In the genomic region with DNA sequence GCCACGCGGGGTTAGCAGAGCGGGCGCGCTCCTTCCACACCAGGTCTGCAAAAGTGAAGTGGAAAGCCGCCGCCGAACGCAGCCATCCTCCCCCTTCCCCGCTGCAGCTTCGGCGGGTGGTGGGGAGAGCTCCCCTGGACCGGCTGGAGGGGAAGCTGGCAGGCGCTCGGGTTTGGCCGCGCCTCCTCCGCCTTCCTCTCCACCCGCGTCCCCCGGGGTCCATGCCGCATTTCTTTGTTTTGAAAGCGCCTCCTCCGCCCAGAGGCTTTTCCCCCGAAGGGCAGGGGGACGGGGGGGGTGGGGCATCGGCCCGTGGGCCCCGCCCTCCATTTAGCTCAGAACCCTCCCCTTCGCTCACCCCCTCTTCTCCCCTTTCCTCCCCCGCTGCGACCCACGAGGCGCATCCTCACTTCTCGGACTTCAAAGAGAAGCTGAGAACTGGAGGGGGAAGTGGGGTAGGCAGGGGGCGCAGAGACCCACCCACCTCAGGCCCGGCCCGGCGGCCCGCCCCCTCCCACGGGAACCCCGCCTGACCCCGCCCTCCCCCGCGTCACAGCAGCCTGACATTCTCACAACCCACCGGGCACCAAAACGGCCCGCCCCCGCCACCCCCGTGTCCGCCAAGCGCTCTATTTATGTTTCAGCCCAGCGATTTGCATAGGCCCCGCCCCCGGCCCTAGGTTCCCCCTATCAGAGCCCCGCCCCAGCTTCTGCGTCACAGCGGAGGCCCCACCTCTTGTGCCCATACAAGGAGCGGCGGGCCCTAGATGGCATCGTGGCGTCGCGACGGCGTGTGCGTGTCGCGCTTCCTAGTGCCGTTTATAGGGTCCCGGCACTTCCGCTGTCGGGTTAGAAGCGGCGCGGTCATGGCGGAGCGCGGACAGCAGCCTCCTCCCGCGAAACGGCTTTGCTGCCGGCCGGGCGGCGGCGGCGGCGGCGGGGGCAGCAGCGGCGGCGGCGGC, we compare ENCODE assay signal across 8 cellular contexts. TPM values are rescaled to one million over a fixed set of nuclear protein-coding genes. Genes with fewer than 3 reads are reported as not detected.
DNase-seq lines count a peak whose midpoint lies in the region; ATAC-seq and TF ChIP-seq lines count a peak whose summit lies in the region.

A gene (plus strand): TSS at position 852 of the 962 bp plus-strand sequence. CDS start 15 bp downstream, at position 867.

- no peaks in the 10 kb centered on the region for H3K27me3 ChIP-seq in IMR-90 (ENCODE audit: control insufficient read depth, insufficient read depth, low read length)
- H3K27me3 ChIP-seq in mucosa of rectum (ENCODE audit: control insufficient read depth in 2 of 2, insufficient read depth in 2 of 2, low read length in 2 of 2): no peaks in the 10 kb centered on the region

- TF ChIP-seq POLR2A in IMR-90 (IDR thresholded peaks at IDR 0.05; ENCODE audit: low read depth, low read length) (peak; percentile 98), erythroblast (IDR thresholded peaks at IDR 0.05; ENCODE audit: low read length) (no peak)

- H4K91ac ChIP-seq in IMR-90 (ENCODE audit: insufficient read depth, low read depth, low read length): peak within 1 kb of the TSS; percentile 4; the same call in 1 of the 2 replicates

- in situ Hi-C loops in IMR-90 (cut with MboI; ENCODE audit: low sequenced_read_pairs): loop anchor here (25.0 kb wide), 1 partner anchor 481 kb away; no protein-coding TSS in a partner anchor

- H3K23ac ChIP-seq in IMR-90 (ENCODE audit: low read depth, low read length): peak within 1 kb of the TSS; percentile 46; the same call in 1 of the 2 replicates

- POLR2A ChIA-PET in IMR-90 (lab: Charles Lee; ENCODE audit: unreplicated experiment): interaction anchor here (0.5 to 1.2 kb wide), 5 partner anchors 30 to 431 kb away, joined by 3 to 5 read pairs (median 3); no protein-coding TSS in a partner anchor

- H4K20me1 ChIP-seq in IMR-90 (ENCODE audit: insufficient read depth, low read length): peaks cover 42% of the 10 kb centered on the region

- no peak within 1 kb of the TSS for H2BK20ac ChIP-seq in IMR-90 (ENCODE audit: low read depth, low read length)

- H3K9me3 Mint-ChIP-seq in activated T-cell treated with anti-CD3 and anti-CD28 coated beads, Interleukin-2, amount 50 U/mL, for 24 hours: no peaks in the 10 kb centered on the region

- CTCF ChIA-PET in IMR-90 (lab: Yijun Ruan, JAX): interaction anchor here (0.5 to 1.5 kb wide), 7 partner anchors 15 to 855 kb away, joined by 3 to 7 read pairs (median 4); no protein-coding TSS in a partner anchor

- H3K9ac ChIP-seq in IMR-90 (ENCODE audit: low read depth, low read length) (peak within 1 kb of the TSS; percentile 91), mucosa of rectum (ENCODE audit: low read depth in 1 of 2, low read length in 2 of 2) (peak within 1 kb of the TSS; percentile 90 to 92)

- H4K8ac ChIP-seq in IMR-90 (ENCODE audit: low read depth in 2 of 2, low read length in 2 of 2): peak within 1 kb of the TSS in 1 of 2 experiments; percentile 47; a peak in 1 of 4 replicates

- peaks cover 11% of the 10 kb centered on the region for H3K36me3 Mint-ChIP-seq in activated T-cell treated with anti-CD3 and anti-CD28 coated beads, Interleukin-2, amount 50 U/mL, for 24 hours (ENCODE audit: low read depth)

- H2AK5ac ChIP-seq in IMR-90 (ENCODE audit: low read depth, low read length): 0 out of 2 replicates have a peak within 1 kb of the TSS, but pooled peaks have one; percentile 52

- DNase-seq in DMS 273 (lab: John Stamatoyannopoulos, UW; ENCODE audit: unreplicated experiment): peak; percentile 99
- DNase-seq in IMR-90: peak; percentile 99
- DNase-seq in OCI-M2 (lab: John Stamatoyannopoulos, UW; ENCODE audit: unreplicated experiment): peak; percentile 59
- peak; percentile 98 for DNase-seq in activated T-cell treated with anti-CD3 and anti-CD28 coated beads, Interleukin-2, amount 50 U/mL, for 24 hours
- DNase-seq in erythroblast (lab: John Stamatoyannopoulos, UW): peak; percentile 99
- DNase-seq in stimulated activated CD8-positive, alpha-beta memory T cell treated with anti-CD3 and anti-CD28 coated beads, Interleukin-4, amount 100 ng/mL, for 4 hours (ENCODE audit: low read depth in 2 of 2, low spot score in 1 of 2): peak; percentile 98 to 99

- 1% methylated on average over 14 of the region's 94 CpGs; no CpG with 5 or more reads in 1 of the 2 experiments for WGBS in IMR-90 (ENCODE audit: extremely low coverage in 2 of 2, insufficient read length in 1 of 2), 2 experiments

- no peak within 1 kb of the TSS for H2BK15ac ChIP-seq in IMR-90 (ENCODE audit: low read depth, low read length)

- H3K36me3 ChIP-seq in IMR-90 (ENCODE audit: control insufficient read depth, insufficient read depth, low read length): no peaks in the 10 kb centered on the region
- no peaks in the 10 kb centered on the region for H3K36me3 ChIP-seq in mucosa of rectum (ENCODE audit: control insufficient read depth in 2 of 2, insufficient read depth in 2 of 2, low read length in 2 of 2)

- ATAC-seq in GM21528 (IDR thresholded peaks at IDR 0.05; ENCODE audit: low FRiP score, unreplicated experiment) (peak; percentile 73), IMR-90 (ENCODE audit: low read depth) (peak; percentile 80)

- H3K4me3 ChIP-seq in IMR-90 (ENCODE audit: insufficient read depth, low read depth, low read length): peak within 1 kb of the TSS; percentile 96
- peak within 1 kb of the TSS; percentile 81 to 91 for H3K4me3 ChIP-seq in mucosa of rectum (ENCODE audit: low read length in 2 of 2)

- H3K4me2 ChIP-seq in IMR-90 (ENCODE audit: low read depth, low read length): peak within 1 kb of the TSS; percentile 37

- H3K9me3 ChIP-seq in IMR-90 (ENCODE audit: control insufficient read depth, insufficient read depth, low read length) (no peaks in the 10 kb centered on the region), mucosa of rectum (ENCODE audit: control insufficient read depth in 2 of 2, low read length in 2 of 2) (no peaks in the 10 kb centered on the region)

- H3K18ac ChIP-seq in IMR-90 (ENCODE audit: low read depth, low read length): peak within 1 kb of the TSS; percentile 4; the same call in 1 of the 2 replicates

- H3K56ac ChIP-seq in IMR-90 (ENCODE audit: extremely low read depth, insufficient read depth, low read length): no peak within 1 kb of the TSS

- TF ChIP-seq CTCF in IMR-90 (conservative IDR thresholded peaks at IDR 0.05; ENCODE audit: low read depth, low read length): 0 out of 2 replicates have a peak, but pooled peaks have one; percentile 1

- peaks cover 16% of the 10 kb centered on the region for H3K9me1 ChIP-seq in IMR-90 (ENCODE audit: insufficient read depth, low read length)

- H3K4me1 ChIP-seq in IMR-90 (ENCODE audit: control insufficient read depth, insufficient read depth, low read length) (peaks cover 20% of the 10 kb centered on the region), mucosa of rectum (ENCODE audit: control insufficient read depth in 2 of 2, insufficient read depth in 2 of 2, low read length in 2 of 2) (peaks cover 19 to 28% of the 10 kb centered on the region in 2 donors)

- TF ChIP-seq RAD21 in IMR-90 (IDR thresholded peaks at IDR 0.05; ENCODE audit: low read length): no peak

- H3K4ac ChIP-seq in IMR-90 (ENCODE audit: low read depth, low read length): peak within 1 kb of the TSS; percentile 54

- intact Hi-C loops in IMR-90 (cut with micrococcal nuclease): loop anchor here (1.0 to 10.0 kb wide), 10 partner anchors 55 to 657 kb away; a partner anchor contains a TSS

- peak within 1 kb of the TSS; percentile 95 for H3K27ac Mint-ChIP-seq in activated T-cell treated with anti-CD3 and anti-CD28 coated beads, Interleukin-2, amount 50 U/mL, for 24 hours

- H3K4me3 Mint-ChIP-seq in activated T-cell treated with anti-CD3 and anti-CD28 coated beads, Interleukin-2, amount 50 U/mL, for 24 hours: peak within 1 kb of the TSS; percentile 87

- dilution Hi-C loops in IMR-90 (cut with HindIII; ENCODE audit: low sequenced_read_pairs, unreplicated experiment): no loop called here

- peaks cover 53% of the 10 kb centered on the region for H3K4me1 Mint-ChIP-seq in activated T-cell treated with anti-CD3 and anti-CD28 coated beads, Interleukin-2, amount 50 U/mL, for 24 hours (ENCODE audit: low read depth)

- H2AK9ac ChIP-seq in IMR-90 (replicated peaks; ENCODE audit: low read depth, low read length, poor library complexity): peak within 1 kb of the TSS; percentile 77

- peak within 1 kb of the TSS; percentile 82 for H2BK5ac ChIP-seq in IMR-90 (ENCODE audit: low read depth, low read length, poor library complexity, severe bottlenecking)

- H2BK120ac ChIP-seq in IMR-90 (ENCODE audit: low read depth, low read length): peak within 1 kb of the TSS; percentile 50; the same call in 1 of the 2 replicates

- 0 out of 2 replicates have a peak within 1 kb of the TSS, but pooled peaks have one; percentile 4 for H4K5ac ChIP-seq in IMR-90 (ENCODE audit: low read depth, low read length)

- peaks cover 10 to 42% of the 10 kb centered on the region in 2 experiments for H3K79me1 ChIP-seq in IMR-90 (ENCODE audit: low read depth in 1 of 2, low read length in 2 of 2)

- H3K27ac ChIP-seq in IMR-90 (ENCODE audit: insufficient read depth, low read length) (peak within 1 kb of the TSS; percentile 92), mucosa of rectum (ENCODE audit: low read depth in 2 of 2, low read length in 2 of 2) (peak within 1 kb of the TSS; percentile 99)

- peaks cover 23% of the 10 kb centered on the region for H3K27me3 Mint-ChIP-seq in activated T-cell treated with anti-CD3 and anti-CD28 coated beads, Interleukin-2, amount 50 U/mL, for 24 hours

- no TSS peak for BruUV-seq in IMR-90 (replicated peaks; lab: Mats Ljungman, UMichigan)

- H2AFZ ChIP-seq in IMR-90 (replicated peaks; ENCODE audit: low read length, poor library complexity): peak within 1 kb of the TSS; percentile 94

- peak within 1 kb of the TSS; percentile 82 for H3K14ac ChIP-seq in IMR-90 (replicated peaks; ENCODE audit: low read depth, low read length)

TF ChIP-seq in IMR-90, 13 proteins besides CTCF, POLR2A, EP300 and RAD21 (continues in another document):
- no peak for TF ChIP-seq CEBPB (IDR thresholded peaks at IDR 0.05; ENCODE audit: low read depth, low read length)
- no peak for TF ChIP-seq RFX5 (IDR thresholded peaks at IDR 0.05; ENCODE audit: low read depth, low read length)
- peak; percentile 15; the same call in 1 of the 2 replicates for TF ChIP-seq BHLHE40 (IDR thresholded peaks at IDR 0.05; ENCODE audit: low read depth, low read length)
- TF ChIP-seq RCOR1 (IDR thresholded peaks at IDR 0.05; ENCODE audit: insufficient replicate concordance, low read length): no peak
- TF ChIP-seq FOS (IDR thresholded peaks at IDR 0.05; ENCODE audit: low read depth, low read length): peak; percentile 34; the same call in 1 of the 2 replicates
- TF ChIP-seq SMC3 (IDR thresholded peaks at IDR 0.05; ENCODE audit: low read depth, low read length): no peak
- TF ChIP-seq MXI1 (IDR thresholded peaks at IDR 0.05; ENCODE audit: borderline replicate concordance, low read depth, low read length): peak; percentile 50; the same call in 1 of the 2 replicates
- peak; percentile 97; the same call in 1 of the 2 replicates for TF ChIP-seq CHD1 (IDR thresholded peaks at IDR 0.05; ENCODE audit: low read depth, low read length)
- TF ChIP-seq MAZ (IDR thresholded peaks at IDR 0.05; ENCODE audit: borderline replicate concordance, low read depth, low read length): peak; percentile 89

RNA-seq across cellular contexts. Expression of the gene that starts here (rescaled TPM):
- 10.8 TPM in 2 replicates for total RNA-seq in IMR-90 (2012; rRNA removed)
- 12.7 and 14.1 TPM in 2 replicates for polyA plus RNA-seq in IMR-90 (2012; rRNA removed)
- 4.5 and 6.0 TPM in 2 replicates for polyA plus RNA-seq in IMR-90 (2012; cell fraction: cytosol; rRNA removed)
- polyA plus RNA-seq in IMR-90 (2012; cell fraction: nucleus; rRNA removed; ENCODE audit: low replicate concordance): 31.9 and 56.3 TPM in 2 replicates

Comparison
In these comparisons a context has a peak if more than half of its experiments do, and no peak if none do; other contexts are left out.
1. Peak in every context shown above with its lines: DNase-seq, ATAC-seq, H3K4me3 ChIP-seq and H3K27ac ChIP-seq.